ENCODE assay signal across 1 cellular context in genomic region chr6:111846511-111847409, GRCh38.
TF ChIP-seq lines count a peak whose summit lies in the region.

No MANE protein-coding gene starts in this region.

TF ChIP-seq in HEK293, 187 proteins besides CTCF, POLR2A, EP300 and RAD21 (continued from another document):
- TF ChIP-seq ZNF707 (tag by site-specific recombination; IDR thresholded peaks at IDR 0.05) (0 out of 2 replicates have a peak, but pooled peaks have one; percentile 32), ZNF473 (tag by site-specific recombination; IDR thresholded peaks at IDR 0.05) (no peak), ZNF146 (tag by site-specific recombination; IDR thresholded peaks at IDR 0.05) (no peak), ZNF311 (tag by site-specific recombination; IDR thresholded peaks at IDR 0.05; ENCODE audit: borderline replicate concordance) (no peak), GLIS2 (tag by site-specific recombination; IDR thresholded peaks at IDR 0.05) (no peak), ZNF423 (tag by site-specific recombination; IDR thresholded peaks at IDR 0.05) (no peak), ATF2 (tag by site-specific recombination; IDR thresholded peaks at IDR 0.05; ENCODE audit: low read depth) (no peak), ZFHX2 (tag by site-specific recombination; conservative IDR thresholded peaks at IDR 0.05) (no peak), KLF10 (tag by site-specific recombination; IDR thresholded peaks at IDR 0.05) (no peak), ZNF37A (tag by site-specific recombination; IDR thresholded peaks at IDR 0.05) (no peak), ZBTB1 (tag by site-specific recombination; IDR thresholded peaks at IDR 0.05) (no peak), ZNF341 (tag by site-specific recombination; IDR thresholded peaks at IDR 0.05; ENCODE audit: low read depth) (no peak), ZNF621 (tag by site-specific recombination; IDR thresholded peaks at IDR 0.05) (no peak), ZIC2 (tag by site-specific recombination; IDR thresholded peaks at IDR 0.05) (0 out of 2 replicates have a peak, but pooled peaks have one; percentile 17)
TF ChIP-seq in HEK293: peak in this region for 4.
